8 cellular contexts compared by ENCODE assay signal in genomic region chr1:52054496-52055065, GRCh38. TPM values are rescaled to one million over a fixed set of nuclear protein-coding genes. Genes with fewer than 3 reads are reported as not detected.
A peak's percentile ranks its signal among the peaks of the same experiment; 100 is the strongest.
DNase-seq lines count a peak whose midpoint lies in the region; ATAC-seq, FAIRE-seq and TF ChIP-seq lines count a peak whose summit lies in the region.

No MANE protein-coding gene starts in this region.

- peaks cover 0 to 22% of the 10 kb centered on the region in 2 donors for H3K36me3 ChIP-seq in gastroesophageal sphincter
- H3K36me3 ChIP-seq in small intestine (ENCODE audit: control insufficient read depth in 2 of 2, insufficient read depth in 2 of 2, low read length in 2 of 2): no peaks in the 10 kb centered on the region

- ATAC-seq in gastroesophageal sphincter (no peak), GM21576 (IDR thresholded peaks at IDR 0.05; ENCODE audit: unreplicated experiment) (no peak)

- TF ChIP-seq POLR2A in gastroesophageal sphincter (IDR thresholded peaks at IDR 0.05): no peak

- H3K27ac Mint-ChIP-seq in HFFc6: peak overlapping the region; percentile 95

- DNase-seq in HFFc6: no peak
- DNase-seq in small intestine: no peak
- DNase-seq in NCI-H524 (lab: John Stamatoyannopoulos, UW): no peak
- DNase-seq in stimulated activated naive CD4-positive, alpha-beta T cell (lab: John Stamatoyannopoulos, UW): no peak
- no peak for DNase-seq in dedifferentiated amniotic fluid mesenchymal stem cell (ENCODE audit: extremely low spot score)

- H3K4me3 ChIP-seq in gastroesophageal sphincter (peak overlapping the region; percentile 79 to 87), small intestine (ENCODE audit: low read depth in 1 of 2, low read length in 2 of 2) (peak overlapping the region; percentile 46 to 96)

- H3K4me1 ChIP-seq in gastroesophageal sphincter: peaks cover 7 to 51% (median 7%) of the 10 kb centered on the region in 3 donors
- H3K4me1 ChIP-seq in small intestine (ENCODE audit: control insufficient read depth in 2 of 2, insufficient read depth in 1 of 2, low read depth in 1 of 2, low read length in 1 of 2): peaks cover 2 to 8% of the 10 kb centered on the region in 2 donors

- TF ChIP-seq CTCF in HFFc6 (IDR thresholded peaks at IDR 0.05) (no peak), VCaP (conservative IDR thresholded peaks at IDR 0.05) (no peak), gastroesophageal sphincter (IDR thresholded peaks at IDR 0.05) (no peak)

- no peak for FAIRE-seq in small intestine (lab: Jason Lieb, UNC)

- WGBS in gastroesophageal sphincter (ENCODE audit: low coverage in 1 of 2), 2 donors: 0 to 2% methylated on average over 9 to 10 of the region's 13 CpGs
- WGBS in small intestine, 3 donors: 2 to 3% (median 2%) methylated on average over 13 of the region's 13 CpGs

- no peaks in the 10 kb centered on the region for H3K9me3 Mint-ChIP-seq in HFFc6

- no peaks in the 10 kb centered on the region for H3K27me3 ChIP-seq in gastroesophageal sphincter
- H3K27me3 ChIP-seq in small intestine (ENCODE audit: control insufficient read depth in 2 of 2, insufficient read depth in 2 of 2, low read length in 2 of 2): no peaks in the 10 kb centered on the region

- H3K4me3 Mint-ChIP-seq in HFFc6: peak overlapping the region; percentile 100

- TF ChIP-seq EP300 in gastroesophageal sphincter (IDR thresholded peaks at IDR 0.05): no peak

- peak overlapping the region; percentile 99 for H3K27ac ChIP-seq in VCaP
- H3K27ac ChIP-seq in gastroesophageal sphincter: peak overlapping the region; percentile 87 to 96 (median 91)
- peak overlapping the region; percentile 81 to 89 for H3K27ac ChIP-seq in small intestine (ENCODE audit: low read depth in 1 of 2, low read length in 1 of 2)

- peaks cover 4% of the 10 kb centered on the region for H3K27me3 Mint-ChIP-seq in HFFc6 (ENCODE audit: insufficient read depth)

- H3K9me3 ChIP-seq in gastroesophageal sphincter (no peaks in the 10 kb centered on the region), small intestine (ENCODE audit: control insufficient read depth, low read depth) (no peaks in the 10 kb centered on the region)

- peaks cover 59% of the 10 kb centered on the region for H3K4me1 Mint-ChIP-seq in HFFc6 (ENCODE audit: low read depth)

- peaks cover 23% of the 10 kb centered on the region for H3K36me3 Mint-ChIP-seq in HFFc6 (ENCODE audit: low read depth)

RNA-seq across cellular contexts. Expression of gene TXNDC12, which starts 0.4 kb away (rescaled TPM):
- total RNA-seq in HFFc6 (2021; fragmentation: NEBNext Ultra II Directional; extraction: Animal tissue kit (Norgen Biotek cat#: 25700)): 10 to 100 TPM; 61.4 to 72.0 (median 68.7) TPM
- 10 to 100 TPM; 16.9 to 23.0 (median 19.6) TPM for total RNA-seq in gastroesophageal sphincter
- 10 to 100 TPM in 2 of 3 donors, 1 to 10 TPM in 1; 8.9 to 43.3 (median 11.6) TPM for polyA plus RNA-seq in small intestine

RNA-seq across cellular contexts. Expression of gene BTF3L4, which starts 1.5 kb away (rescaled TPM):
- 10 to 100 TPM; 45.7 to 52.9 (median 49.6) TPM for total RNA-seq in HFFc6 (2021; fragmentation: NEBNext Ultra II Directional; extraction: Animal tissue kit (Norgen Biotek cat#: 25700))
- total RNA-seq in gastroesophageal sphincter: 10 to 100 TPM; 31.4 to 64.5 (median 42.0) TPM
- polyA plus RNA-seq in small intestine: 10 to 100 TPM in 2 of 3 donors, 1 to 10 TPM in 1; 9.2 to 24.2 (median 18.4) TPM

RNA-seq across cellular contexts. Expression of gene KTI12, which starts 21.0 kb away (rescaled TPM):
- total RNA-seq in HFFc6 (2021; fragmentation: NEBNext Ultra II Directional; extraction: Animal tissue kit (Norgen Biotek cat#: 25700)): 10 to 100 TPM; 12.5 to 16.0 (median 14.3) TPM
- 10 to 100 TPM in 1 of 4 donors, 1 to 10 TPM in 3; 7.4 to 10.3 (median 8.9) TPM for total RNA-seq in gastroesophageal sphincter
- 1 to 10 TPM; 5.1 to 7.9 (median 5.4) TPM for polyA plus RNA-seq in small intestine
